In the genomic region with DNA sequence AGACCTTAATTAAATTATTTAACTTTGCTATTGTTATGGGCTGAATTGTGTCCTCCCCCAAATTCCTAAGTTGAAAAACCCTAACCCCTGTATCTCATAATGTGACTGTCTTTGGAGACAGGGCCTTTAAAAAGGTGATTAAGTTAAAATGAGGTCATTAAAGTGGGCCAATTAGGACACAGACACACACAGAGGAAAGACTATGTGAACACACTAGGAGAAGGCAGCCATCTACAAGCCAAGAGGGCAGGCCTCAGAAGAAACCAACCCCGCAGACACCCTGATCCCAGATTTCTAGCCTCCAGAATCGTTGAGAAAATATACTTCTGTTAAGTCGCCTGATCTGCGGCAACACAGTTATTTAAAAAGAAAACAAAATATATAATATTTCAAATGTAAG, we compare ENCODE assay signal across 1 cellular context.
TF ChIP-seq lines count a peak whose summit lies in the region.

No MANE protein-coding gene starts in this region.

TF ChIP-seq in IMR-90, 13 proteins besides CTCF, POLR2A, EP300 and RAD21:
- TF ChIP-seq RFX5 (IDR thresholded peaks at IDR 0.05; ENCODE audit: low read depth, low read length) (no peak), FOS (IDR thresholded peaks at IDR 0.05; ENCODE audit: low read depth, low read length) (no peak), SMC3 (IDR thresholded peaks at IDR 0.05; ENCODE audit: low read depth, low read length) (no peak), BHLHE40 (IDR thresholded peaks at IDR 0.05; ENCODE audit: low read depth, low read length) (no peak), CHD1 (IDR thresholded peaks at IDR 0.05; ENCODE audit: low read depth, low read length) (no peak), MAFK (IDR thresholded peaks at IDR 0.05; ENCODE audit: low read depth, low read length) (no peak)
